In genomic region chr16:2663553-2664521, GRCh38 we compare ENCODE assay signal across 1 cellular context.
A peak's percentile ranks its signal among the peaks of the same experiment; 100 is the strongest.
TF ChIP-seq lines count a peak whose summit lies in the region.

No MANE protein-coding gene starts in this region.

TF ChIP-seq in K562, 482 proteins besides CTCF, POLR2A, EP300 and RAD21 (continued from another document and continues in another):
- TF ChIP-seq NR2C2 (CRISPR knock-in tag; IDR thresholded peaks at IDR 0.05), result no peak
- TF ChIP-seq NR2C2 (tag; IDR thresholded peaks at IDR 0.05), result peak; percentile 15; the same call in 1 of the 2 replicates
- no peak for TF ChIP-seq MTA1 (IDR thresholded peaks at IDR 0.05; ENCODE audit: borderline replicate concordance)
- no peak for TF ChIP-seq PHTF2 (CRISPR knock-in tag; IDR thresholded peaks at IDR 0.05)
- peak; percentile 30; the same call in 1 of the 2 replicates for TF ChIP-seq GABPA (tag; conservative IDR thresholded peaks at IDR 0.05; ENCODE audit: low read depth)
- TF ChIP-seq ZBTB11 (CRISPR knock-in tag; IDR thresholded peaks at IDR 0.05), result peak in 1 of 3 experiments; percentile 41; a peak in 1 of 6 replicates
- TF ChIP-seq, protein P1, sequence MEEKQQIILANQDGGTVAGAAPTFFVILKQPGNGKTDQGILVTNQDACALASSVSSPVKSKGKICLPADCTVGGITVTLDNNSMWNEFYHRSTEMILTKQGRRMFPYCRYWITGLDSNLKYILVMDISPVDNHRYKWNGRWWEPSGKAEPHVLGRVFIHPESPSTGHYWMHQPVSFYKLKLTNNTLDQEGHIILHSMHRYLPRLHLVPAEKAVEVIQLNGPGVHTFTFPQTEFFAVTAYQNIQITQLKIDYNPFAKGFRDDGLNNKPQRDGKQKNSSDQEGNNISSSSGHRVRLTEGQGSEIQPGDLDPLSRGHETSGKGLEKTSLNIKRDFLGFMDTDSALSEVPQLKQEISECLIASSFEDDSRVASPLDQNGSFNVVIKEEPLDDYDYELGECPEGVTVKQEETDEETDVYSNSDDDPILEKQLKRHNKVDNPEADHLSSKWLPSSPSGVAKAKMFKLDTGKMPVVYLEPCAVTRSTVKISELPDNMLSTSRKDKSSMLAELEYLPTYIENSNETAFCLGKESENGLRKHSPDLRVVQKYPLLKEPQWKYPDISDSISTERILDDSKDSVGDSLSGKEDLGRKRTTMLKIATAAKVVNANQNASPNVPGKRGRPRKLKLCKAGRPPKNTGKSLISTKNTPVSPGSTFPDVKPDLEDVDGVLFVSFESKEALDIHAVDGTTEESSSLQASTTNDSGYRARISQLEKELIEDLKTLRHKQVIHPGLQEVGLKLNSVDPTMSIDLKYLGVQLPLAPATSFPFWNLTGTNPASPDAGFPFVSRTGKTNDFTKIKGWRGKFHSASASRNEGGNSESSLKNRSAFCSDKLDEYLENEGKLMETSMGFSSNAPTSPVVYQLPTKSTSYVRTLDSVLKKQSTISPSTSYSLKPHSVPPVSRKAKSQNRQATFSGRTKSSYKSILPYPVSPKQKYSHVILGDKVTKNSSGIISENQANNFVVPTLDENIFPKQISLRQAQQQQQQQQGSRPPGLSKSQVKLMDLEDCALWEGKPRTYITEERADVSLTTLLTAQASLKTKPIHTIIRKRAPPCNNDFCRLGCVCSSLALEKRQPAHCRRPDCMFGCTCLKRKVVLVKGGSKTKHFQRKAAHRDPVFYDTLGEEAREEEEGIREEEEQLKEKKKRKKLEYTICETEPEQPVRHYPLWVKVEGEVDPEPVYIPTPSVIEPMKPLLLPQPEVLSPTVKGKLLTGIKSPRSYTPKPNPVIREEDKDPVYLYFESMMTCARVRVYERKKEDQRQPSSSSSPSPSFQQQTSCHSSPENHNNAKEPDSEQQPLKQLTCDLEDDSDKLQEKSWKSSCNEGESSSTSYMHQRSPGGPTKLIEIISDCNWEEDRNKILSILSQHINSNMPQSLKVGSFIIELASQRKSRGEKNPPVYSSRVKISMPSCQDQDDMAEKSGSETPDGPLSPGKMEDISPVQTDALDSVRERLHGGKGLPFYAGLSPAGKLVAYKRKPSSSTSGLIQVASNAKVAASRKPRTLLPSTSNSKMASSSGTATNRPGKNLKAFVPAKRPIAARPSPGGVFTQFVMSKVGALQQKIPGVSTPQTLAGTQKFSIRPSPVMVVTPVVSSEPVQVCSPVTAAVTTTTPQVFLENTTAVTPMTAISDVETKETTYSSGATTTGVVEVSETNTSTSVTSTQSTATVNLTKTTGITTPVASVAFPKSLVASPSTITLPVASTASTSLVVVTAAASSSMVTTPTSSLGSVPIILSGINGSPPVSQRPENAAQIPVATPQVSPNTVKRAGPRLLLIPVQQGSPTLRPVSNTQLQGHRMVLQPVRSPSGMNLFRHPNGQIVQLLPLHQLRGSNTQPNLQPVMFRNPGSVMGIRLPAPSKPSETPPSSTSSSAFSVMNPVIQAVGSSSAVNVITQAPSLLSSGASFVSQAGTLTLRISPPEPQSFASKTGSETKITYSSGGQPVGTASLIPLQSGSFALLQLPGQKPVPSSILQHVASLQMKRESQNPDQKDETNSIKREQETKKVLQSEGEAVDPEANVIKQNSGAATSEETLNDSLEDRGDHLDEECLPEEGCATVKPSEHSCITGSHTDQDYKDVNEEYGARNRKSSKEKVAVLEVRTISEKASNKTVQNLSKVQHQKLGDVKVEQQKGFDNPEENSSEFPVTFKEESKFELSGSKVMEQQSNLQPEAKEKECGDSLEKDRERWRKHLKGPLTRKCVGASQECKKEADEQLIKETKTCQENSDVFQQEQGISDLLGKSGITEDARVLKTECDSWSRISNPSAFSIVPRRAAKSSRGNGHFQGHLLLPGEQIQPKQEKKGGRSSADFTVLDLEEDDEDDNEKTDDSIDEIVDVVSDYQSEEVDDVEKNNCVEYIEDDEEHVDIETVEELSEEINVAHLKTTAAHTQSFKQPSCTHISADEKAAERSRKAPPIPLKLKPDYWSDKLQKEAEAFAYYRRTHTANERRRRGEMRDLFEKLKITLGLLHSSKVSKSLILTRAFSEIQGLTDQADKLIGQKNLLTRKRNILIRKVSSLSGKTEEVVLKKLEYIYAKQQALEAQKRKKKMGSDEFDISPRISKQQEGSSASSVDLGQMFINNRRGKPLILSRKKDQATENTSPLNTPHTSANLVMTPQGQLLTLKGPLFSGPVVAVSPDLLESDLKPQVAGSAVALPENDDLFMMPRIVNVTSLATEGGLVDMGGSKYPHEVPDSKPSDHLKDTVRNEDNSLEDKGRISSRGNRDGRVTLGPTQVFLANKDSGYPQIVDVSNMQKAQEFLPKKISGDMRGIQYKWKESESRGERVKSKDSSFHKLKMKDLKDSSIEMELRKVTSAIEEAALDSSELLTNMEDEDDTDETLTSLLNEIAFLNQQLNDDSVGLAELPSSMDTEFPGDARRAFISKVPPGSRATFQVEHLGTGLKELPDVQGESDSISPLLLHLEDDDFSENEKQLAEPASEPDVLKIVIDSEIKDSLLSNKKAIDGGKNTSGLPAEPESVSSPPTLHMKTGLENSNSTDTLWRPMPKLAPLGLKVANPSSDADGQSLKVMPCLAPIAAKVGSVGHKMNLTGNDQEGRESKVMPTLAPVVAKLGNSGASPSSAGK (IDR thresholded peaks at IDR 0.05), result peak; percentile 70
- no peak for TF ChIP-seq BRD4 (IDR thresholded peaks at IDR 0.05)
- 0 out of 2 replicates have a peak, but pooled peaks have one; percentile 5 for TF ChIP-seq MAFF (IDR thresholded peaks at IDR 0.05; ENCODE audit: low read length)
- TF ChIP-seq ZNF592 (IDR thresholded peaks at IDR 0.05), result peak; percentile 79
- TF ChIP-seq POLR2H (tag; IDR thresholded peaks at IDR 0.05; ENCODE audit: low read depth), result 0 out of 2 replicates have a peak, but pooled peaks have one; percentile 23
- no peak for TF ChIP-seq RBM25 (IDR thresholded peaks at IDR 0.05; ENCODE audit: low read depth, low read length, severe bottlenecking)
- no peak for TF ChIP-seq XRCC3 (IDR thresholded peaks at IDR 0.05)
- no peak for TF ChIP-seq SUPT5H (IDR thresholded peaks at IDR 0.05)
- peak; percentile 26; the same call in 1 of the 2 replicates for TF ChIP-seq SPI1 (IDR thresholded peaks at IDR 0.05; ENCODE audit: borderline replicate concordance, low read depth, low read length)
- TF ChIP-seq TEAD1 (CRISPR knock-in tag; IDR thresholded peaks at IDR 0.05), result 0 out of 4 replicates have a peak, but pooled peaks of 1 of the 2 experiments have one; percentile 22
- TF ChIP-seq, protein P2, sequence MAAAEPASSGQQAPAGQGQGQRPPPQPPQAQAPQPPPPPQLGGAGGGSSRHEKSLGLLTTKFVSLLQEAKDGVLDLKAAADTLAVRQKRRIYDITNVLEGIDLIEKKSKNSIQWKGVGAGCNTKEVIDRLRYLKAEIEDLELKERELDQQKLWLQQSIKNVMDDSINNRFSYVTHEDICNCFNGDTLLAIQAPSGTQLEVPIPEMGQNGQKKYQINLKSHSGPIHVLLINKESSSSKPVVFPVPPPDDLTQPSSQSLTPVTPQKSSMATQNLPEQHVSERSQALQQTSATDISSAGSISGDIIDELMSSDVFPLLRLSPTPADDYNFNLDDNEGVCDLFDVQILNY (CRISPR knock-in tag; IDR thresholded peaks at IDR 0.05), result no peak
- TF ChIP-seq MAFG (tag; conservative IDR thresholded peaks at IDR 0.05), result peak; percentile 39; the same call in 1 of the 2 replicates
- no peak for TF ChIP-seq GATAD2B (IDR thresholded peaks at IDR 0.05; ENCODE audit: borderline replicate concordance)
- TF ChIP-seq NR4A1 (CRISPR knock-in tag; IDR thresholded peaks at IDR 0.05), result no peak
- TF ChIP-seq NR4A1 (tag; IDR thresholded peaks at IDR 0.05), result no peak
- TF ChIP-seq, protein P3, sequence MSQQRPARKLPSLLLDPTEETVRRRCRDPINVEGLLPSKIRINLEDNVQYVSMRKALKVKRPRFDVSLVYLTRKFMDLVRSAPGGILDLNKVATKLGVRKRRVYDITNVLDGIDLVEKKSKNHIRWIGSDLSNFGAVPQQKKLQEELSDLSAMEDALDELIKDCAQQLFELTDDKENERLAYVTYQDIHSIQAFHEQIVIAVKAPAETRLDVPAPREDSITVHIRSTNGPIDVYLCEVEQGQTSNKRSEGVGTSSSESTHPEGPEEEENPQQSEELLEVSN (IDR thresholded peaks at IDR 0.05; ENCODE audit: borderline replicate concordance in 1 of 2, extremely low read depth in 1 of 2, insufficient read depth in 1 of 2, insufficient read length in 1 of 2, low read depth in 1 of 2, low read length in 1 of 2, poor library complexity in 1 of 2, severe bottlenecking in 1 of 2), result peak in 1 of 2 experiments; percentile 59
- TF ChIP-seq PML (IDR thresholded peaks at IDR 0.05; ENCODE audit: low read length), result 0 out of 2 replicates have a peak, but pooled peaks have one; percentile 22
- peak; percentile 39; the same call in 1 of the 2 replicates for TF ChIP-seq ZFX (CRISPR knock-in tag; IDR thresholded peaks at IDR 0.05)
- peak; percentile 13; the same call in 1 of the 2 replicates for TF ChIP-seq RBFOX2 (IDR thresholded peaks at IDR 0.05; ENCODE audit: low read depth, low read length)
- TF ChIP-seq LEF1 (IDR thresholded peaks at IDR 0.05), result no peak
- TF ChIP-seq, protein P4, sequence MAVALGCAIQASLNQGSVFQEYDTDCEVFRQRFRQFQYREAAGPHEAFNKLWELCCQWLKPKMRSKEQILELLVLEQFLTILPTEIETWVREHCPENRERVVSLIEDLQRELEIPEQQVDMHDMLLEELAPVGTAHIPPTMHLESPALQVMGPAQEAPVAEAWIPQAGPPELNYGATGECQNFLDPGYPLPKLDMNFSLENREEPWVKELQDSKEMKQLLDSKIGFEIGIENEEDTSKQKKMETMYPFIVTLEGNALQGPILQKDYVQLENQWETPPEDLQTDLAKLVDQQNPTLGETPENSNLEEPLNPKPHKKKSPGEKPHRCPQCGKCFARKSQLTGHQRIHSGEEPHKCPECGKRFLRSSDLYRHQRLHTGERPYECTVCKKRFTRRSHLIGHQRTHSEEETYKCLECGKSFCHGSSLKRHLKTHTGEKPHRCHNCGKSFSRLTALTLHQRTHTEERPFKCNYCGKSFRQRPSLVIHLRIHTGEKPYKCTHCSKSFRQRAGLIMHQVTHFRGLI (CRISPR knock-in tag; IDR thresholded peaks at IDR 0.05), result no peak
- TF ChIP-seq SIRT6 (IDR thresholded peaks at IDR 0.05; ENCODE audit: low read depth, low read length), result no peak
- TF ChIP-seq NFE2 (IDR thresholded peaks at IDR 0.05; ENCODE audit: low read depth), result 0 out of 2 replicates have a peak, but pooled peaks have one; percentile 6
- TF ChIP-seq GATAD2A (IDR thresholded peaks at IDR 0.05), result no peak
- peak; percentile 82 for TF ChIP-seq ZNF395 (CRISPR knock-in tag; IDR thresholded peaks at IDR 0.05)
- TF ChIP-seq GTF2E2 (tag; IDR thresholded peaks at IDR 0.05), result 0 out of 2 replicates have a peak, but pooled peaks have one; percentile 30
- peak in 1 of 3 experiments; percentile 39 for TF ChIP-seq YY1 (IDR thresholded peaks at IDR 0.05; ENCODE audit: borderline replicate concordance in 1 of 3, control insufficient read depth in 1 of 3, extremely low read depth in 1 of 3, insufficient read depth in 3 of 3, insufficient read length in 1 of 3, insufficient replicate concordance in 2 of 3, low read depth in 1 of 3, low read length in 2 of 3)
